Comparison of ENCODE assay signal across 9 cellular contexts in genomic region chr2:25253153-25253617, GRCh38.
DNase-seq lines count a peak whose midpoint lies in the region; ATAC-seq and TF ChIP-seq lines count a peak whose summit lies in the region.
"Had no signal": no experiment of that assay in that cellular context is flagged by ENCODE, and none has a peak within 500 bp of the region (broad histone marks: within the 10 kb centered on the region; RNA-seq: fewer than 3 reads in every experiment).

No MANE protein-coding gene starts in this region.

- no peak overlapping the region for H3T11ph ChIP-seq in H9 (ENCODE audit: low read length)

- no peak overlapping the region for H2BK15ac ChIP-seq in H9 (ENCODE audit: low read depth, low read length)

- H3K27me3 ChIP-seq in H9 (ENCODE audit: insufficient read depth, low read length): no peaks in the 10 kb centered on the region
- no peaks in the 10 kb centered on the region for H3K27me3 ChIP-seq in iPS-18a (ENCODE audit: control insufficient read depth, insufficient read depth, low read length)

- peak overlapping the region; percentile 78; the same call in 1 of the 2 replicates for H3K14ac ChIP-seq in H9 (ENCODE audit: insufficient read depth, low read length)

- peaks cover 6% of the 10 kb centered on the region for H3K79me1 ChIP-seq in H9 (ENCODE audit: insufficient read depth, low read depth, low read length, poor library complexity, severe bottlenecking)

- H3K4me3 Mint-ChIP-seq in H9: peak overlapping the region; percentile 63 to 78
- peak overlapping the region; percentile 54 for H3K4me3 Mint-ChIP-seq in activated T-helper 17 cell treated with anti-CD3 and anti-CD28 coated beads, Interleukin-2, amount 50 U/mL, for 72 hours

- H2BK120ac ChIP-seq in H9 (ENCODE audit: low read depth, low read length, poor library complexity, severe bottlenecking): peak overlapping the region; percentile 14

- H3K9me3 ChIP-seq in H9 (ENCODE audit: control insufficient read depth, low read depth, low read length): no peaks in the 10 kb centered on the region
- no peaks in the 10 kb centered on the region for H3K9me3 ChIP-seq in iPS-18a (ENCODE audit: control insufficient read depth, low read depth, low read length)

- H3K18ac ChIP-seq in H9 (ENCODE audit: insufficient read length, low read depth, low read length): no peak overlapping the region

- H3K36me3 Mint-ChIP-seq in H9 (ENCODE audit: insufficient read depth in 1 of 3, low read depth in 3 of 3): peaks cover 43 to 50% (median 46%) of the 10 kb centered on the region in 3 experiments
- H3K36me3 Mint-ChIP-seq in activated T-helper 17 cell treated with anti-CD3 and anti-CD28 coated beads, Interleukin-2, amount 50 U/mL, for 72 hours (ENCODE audit: low read depth): peaks cover 66% of the 10 kb centered on the region

- H3K23ac ChIP-seq in H9 (ENCODE audit: insufficient read length, low read depth, low read length): no peak overlapping the region

- H3K56ac ChIP-seq in H9 (ENCODE audit: insufficient read length, low read depth, low read length): no peak overlapping the region

- no peaks in the 10 kb centered on the region; the same call in 1 of the 2 replicates for H3K27me3 Mint-ChIP-seq in H9 (ENCODE audit: low read depth)
- H3K27me3 Mint-ChIP-seq in activated T-helper 17 cell treated with anti-CD3 and anti-CD28 coated beads, Interleukin-2, amount 50 U/mL, for 72 hours: no peaks in the 10 kb centered on the region

- peaks cover 18% of the 10 kb centered on the region for H3K23me2 ChIP-seq in H9 (ENCODE audit: insufficient read length, low read depth, low read length, poor library complexity, severe bottlenecking)

- H3K4me1 ChIP-seq in H9 (ENCODE audit: insufficient read depth, low read length) (peaks cover 19% of the 10 kb centered on the region), iPS-18a (ENCODE audit: control insufficient read depth, low read depth, low read length) (peaks cover 37% of the 10 kb centered on the region)

- no peak overlapping the region for H2BK5ac ChIP-seq in H9 (ENCODE audit: insufficient read length, low read length)

- no peak overlapping the region for H4K91ac ChIP-seq in H9 (ENCODE audit: insufficient read length, low read depth, low read length)

- no peak overlapping the region for H2AFZ ChIP-seq in H9 (ENCODE audit: low read length)

- H2BK12ac ChIP-seq in H9 (ENCODE audit: insufficient read length, low read depth, low read length): no peak overlapping the region

- ATAC-seq in activated T-helper 17 cell treated with anti-CD3 and anti-CD28 coated beads, Interleukin-2, amount 50 U/mL, for 72 hours (replicated peaks): no peak

- no peak overlapping the region for H4K8ac ChIP-seq in H9 (replicated peaks; ENCODE audit: insufficient read length, low read depth, low read length)

- H3K4me3 ChIP-seq in iPS-18a (ENCODE audit: low read length) (peak overlapping the region; percentile 55), skin epidermis (peak overlapping the region in 3 of 7 experiments; percentile 54 to 65 (median 61))

- no peak overlapping the region for H3K4ac ChIP-seq in H9 (ENCODE audit: low read depth, low read length)

- no CpG with 5 or more reads among the region's 11 CpGs for WGBS in H9 (ENCODE audit: extremely low coverage, insufficient read length, low lambda C conversion rate)

- H3K27ac ChIP-seq in H9 (ENCODE audit: insufficient read length, low read depth, low read length): no peak overlapping the region
- no peak overlapping the region for H3K27ac ChIP-seq in iPS-18a (ENCODE audit: low read length)
- H3K27ac ChIP-seq in skin epidermis: peak overlapping the region in 16 of 21 experiments; percentile 66 to 95 (median 83)

- peaks cover 19% of the 10 kb centered on the region; the same call in 1 of the 2 replicates for H3K79me2 ChIP-seq in H9 (ENCODE audit: insufficient read depth, low read length)

- TF ChIP-seq CTCF in H9 (conservative IDR thresholded peaks at IDR 0.05): no peak

- peaks cover 2% of the 10 kb centered on the region for H3K36me3 ChIP-seq in iPS-18a (ENCODE audit: control insufficient read depth, low read depth, low read length)

- no peak for DNase-seq in H9
- DNase-seq in stimulated activated CD4-positive, alpha-beta T cell treated with anti-CD3 and anti-CD28 coated beads, Interleukin-2, amount 100 ng/mL, for 48 hours: no peak
- no peak for DNase-seq in NCI-H1105 treated with DMSO at 0.1 percent for 48 hours (lab: John Stamatoyannopoulos, UW)
- no peak for DNase-seq in NOMO-1 treated with DMSO at 0.1 percent for 48 hours (lab: John Stamatoyannopoulos, UW; ENCODE audit: unreplicated experiment)
- no peak for DNase-seq in NCI-H146 (lab: John Stamatoyannopoulos, UW)
- DNase-seq: NK-92 treated with Interleukin-12 subunit alpha and Interleukin-12 subunit beta, amount 100 ng/mL, for 24 hours had no signal

- H2AK5ac ChIP-seq in H9 (ENCODE audit: insufficient read length, low read length): no peak overlapping the region

- H3K9ac ChIP-seq in H9 (ENCODE audit: extremely low read depth, insufficient read length, low read length) (no peak overlapping the region), iPS-18a (ENCODE audit: low read length) (peak overlapping the region; percentile 61)

- H4K20me1 ChIP-seq in H9 (ENCODE audit: control insufficient read depth, insufficient read depth, insufficient read length): no peaks in the 10 kb centered on the region

- peaks cover 57 to 62% of the 10 kb centered on the region in 2 experiments for H3K4me1 Mint-ChIP-seq in H9
- H3K4me1 Mint-ChIP-seq in activated T-helper 17 cell treated with anti-CD3 and anti-CD28 coated beads, Interleukin-2, amount 50 U/mL, for 72 hours: peaks cover 24% of the 10 kb centered on the region

- peak overlapping the region; percentile 69 for H3K4me2 ChIP-seq in H9 (ENCODE audit: insufficient read depth, insufficient read length, low read length)

- H2BK20ac ChIP-seq in H9 (ENCODE audit: low read depth, low read length, poor library complexity, severe bottlenecking): no peak overlapping the region

- H3K27ac Mint-ChIP-seq in H9: peak overlapping the region; percentile 93 to 95 (median 95)
- no peak overlapping the region for H3K27ac Mint-ChIP-seq in activated T-helper 17 cell treated with anti-CD3 and anti-CD28 coated beads, Interleukin-2, amount 50 U/mL, for 72 hours

- no peak overlapping the region for H4K5ac ChIP-seq in H9 (ENCODE audit: insufficient read length, low read depth, low read length)

- no peaks in the 10 kb centered on the region for H3K9me3 Mint-ChIP-seq in H9
- no peaks in the 10 kb centered on the region for H3K9me3 Mint-ChIP-seq in activated T-helper 17 cell treated with anti-CD3 and anti-CD28 coated beads, Interleukin-2, amount 50 U/mL, for 72 hours

Comparison
In these comparisons a context has a peak if more than half of its experiments do, and no peak if none do; other contexts are left out.
1. H3K27ac ChIP-seq: peak in skin epidermis (16 of 21); none in H9 (single experiment) and iPS-18a (single experiment).